ENCODE assay signal across 8 cellular contexts in the genomic region with DNA sequence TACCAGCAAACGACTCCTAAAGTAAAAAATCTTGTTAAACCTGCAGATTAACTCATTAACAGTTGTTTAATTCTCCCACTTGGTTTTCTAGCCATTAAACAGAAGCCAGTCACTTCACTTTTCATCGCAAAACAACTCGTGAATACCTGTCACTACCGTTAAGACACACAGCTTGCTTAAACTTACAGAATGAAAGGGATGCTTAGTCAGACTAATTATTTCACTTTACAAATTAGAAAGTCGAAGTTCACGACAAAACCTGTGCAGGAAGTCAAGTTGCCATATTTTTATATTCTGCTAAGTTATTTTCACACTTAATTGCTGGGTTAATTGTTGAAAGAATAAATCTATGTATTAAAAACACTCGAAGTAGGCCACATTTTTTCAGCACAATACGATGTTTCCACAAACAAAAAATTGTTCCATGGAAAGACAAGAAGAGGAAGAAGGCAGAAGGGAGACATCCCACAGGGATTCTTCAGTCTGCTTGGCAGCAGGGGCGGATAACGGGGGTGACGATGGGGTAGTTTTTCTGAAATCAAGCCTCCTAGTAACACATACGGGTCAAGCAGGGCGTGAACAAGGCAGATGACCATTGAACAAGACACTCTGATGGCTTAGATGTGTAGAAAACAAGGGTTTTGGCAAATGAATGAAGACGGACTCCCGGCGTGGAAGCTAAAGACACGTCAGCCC. TPM values are rescaled to one million over a fixed set of nuclear protein-coding genes. Genes with fewer than 3 reads are reported as not detected.
DNase-seq lines count a peak whose midpoint lies in the region; ATAC-seq and TF ChIP-seq lines count a peak whose summit lies in the region.

No MANE protein-coding gene starts in this region.

- H3K27ac ChIP-seq in HUES6 (ENCODE audit: low read depth, low read length) (peak overlapping the region; percentile 86; the same call in 1 of the 2 replicates), right cardiac atrium (ENCODE audit: low read length) (peak overlapping the region; percentile 97)

- no peaks in the 10 kb centered on the region for H3K27me3 ChIP-seq in HUES6 (ENCODE audit: control insufficient read depth, insufficient read depth, low read length)
- no peaks in the 10 kb centered on the region for H3K27me3 ChIP-seq in right cardiac atrium (ENCODE audit: control insufficient read depth, insufficient read depth)
- no peaks in the 10 kb centered on the region for H3K27me3 ChIP-seq in skeletal muscle satellite cell (ENCODE audit: control insufficient read depth, insufficient read depth, low read length)

- H3K4me1 ChIP-seq in HUES6 (ENCODE audit: control insufficient read depth, insufficient read depth, low read length) (no peaks in the 10 kb centered on the region), right cardiac atrium (ENCODE audit: control insufficient read depth, insufficient read depth, low read length) (no peaks in the 10 kb centered on the region), skeletal muscle satellite cell (ENCODE audit: control insufficient read depth, insufficient read depth, low read length) (peaks cover 5% of the 10 kb centered on the region)

- peak overlapping the region; percentile 73 for H3K4me2 ChIP-seq in skeletal muscle satellite cell (ENCODE audit: low read length)

- H3K4me3 ChIP-seq in HUES6 (ENCODE audit: low read depth, low read length) (peak overlapping the region; percentile 95), right cardiac atrium (ENCODE audit: low read length) (peak overlapping the region; percentile 77), skeletal muscle satellite cell (ENCODE audit: low read length) (peak overlapping the region; percentile 79)

- ATAC-seq in right cardiac atrium: no peak
- ATAC-seq in GM21360 (IDR thresholded peaks at IDR 0.05; ENCODE audit: unreplicated experiment): no peak

- 1% methylated on average over 17 of the region's 17 CpGs for WGBS in right cardiac atrium

- in situ Hi-C loops in GM13977 (cut with MboI; ENCODE audit: low pct_unique_long_range_greater_than_20kb, low sequenced_read_pairs, unreplicated experiment): no loop called here

- no peak for TF ChIP-seq CTCF in GM13977 (IDR thresholded peaks at IDR 0.05; ENCODE audit: extremely low read depth, insufficient read depth, missing control alignments)

- no peaks in the 10 kb centered on the region for H3K27me3 Mint-ChIP-seq in activated T-helper 1 cell treated with anti-CD3 and anti-CD28 coated beads, Interleukin-12 subunit alpha, Interleukin-12 subunit beta, Interleukin-2, Interleukin-4 antibody, amounts not matched to agents 30 ng/mL and 10 ng/mL and 1 ng/mL, durations not matched to agents 14 hours and 24 hours and 36 hours (ENCODE audit: insufficient read depth)

- H3K9me3 Mint-ChIP-seq in activated T-helper 1 cell treated with anti-CD3 and anti-CD28 coated beads, Interleukin-12 subunit alpha, Interleukin-12 subunit beta, Interleukin-2, Interleukin-4 antibody, amounts not matched to agents 30 ng/mL and 10 ng/mL and 1 ng/mL, durations not matched to agents 14 hours and 24 hours and 36 hours: peaks cover 8% of the 10 kb centered on the region

- DNase-seq in GM13977 (ENCODE audit: low spot score) (peak; percentile 45), right cardiac atrium (no peak), NCI-H2107 (lab: John Stamatoyannopoulos, UW) (no peak), germinal center (ENCODE audit: low spot score) (no peak)
- DNase-seq in activated T-helper 1 cell treated with anti-CD3 and anti-CD28 coated beads, Interleukin-12 subunit alpha, Interleukin-12 subunit beta, Interleukin-2, Interleukin-4 antibody, amounts not matched to agents 30 ng/mL and 10 ng/mL and 1 ng/mL, durations not matched to agents 14 hours and 24 hours and 36 hours (ENCODE audit: low spot score): peak; percentile 39

- H3K4me3 Mint-ChIP-seq in activated T-helper 1 cell treated with anti-CD3 and anti-CD28 coated beads, Interleukin-12 subunit alpha, Interleukin-12 subunit beta, Interleukin-2, Interleukin-4 antibody, amounts not matched to agents 30 ng/mL and 10 ng/mL and 1 ng/mL, durations not matched to agents 14 hours and 24 hours and 36 hours: peak overlapping the region; percentile 98

- no peaks in the 10 kb centered on the region for H3K9me3 ChIP-seq in HUES6 (ENCODE audit: control insufficient read depth, insufficient read depth, low read depth, low read length)
- H3K9me3 ChIP-seq in right cardiac atrium (ENCODE audit: control insufficient read depth, low read length): no peaks in the 10 kb centered on the region
- H3K9me3 ChIP-seq in skeletal muscle satellite cell (replicated peaks; ENCODE audit: low read length): no peaks in the 10 kb centered on the region

- peak overlapping the region; percentile 94 for H3K27ac Mint-ChIP-seq in activated T-helper 1 cell treated with anti-CD3 and anti-CD28 coated beads, Interleukin-12 subunit alpha, Interleukin-12 subunit beta, Interleukin-2, Interleukin-4 antibody, amounts not matched to agents 30 ng/mL and 10 ng/mL and 1 ng/mL, durations not matched to agents 14 hours and 24 hours and 36 hours

- peaks cover 37% of the 10 kb centered on the region for H3K36me3 Mint-ChIP-seq in activated T-helper 1 cell treated with anti-CD3 and anti-CD28 coated beads, Interleukin-12 subunit alpha, Interleukin-12 subunit beta, Interleukin-2, Interleukin-4 antibody, amounts not matched to agents 30 ng/mL and 10 ng/mL and 1 ng/mL, durations not matched to agents 14 hours and 24 hours and 36 hours (ENCODE audit: low read depth)

- H3K36me3 ChIP-seq in HUES6 (ENCODE audit: control insufficient read depth, insufficient read depth, low read length) (peaks cover 33% of the 10 kb centered on the region), skeletal muscle satellite cell (ENCODE audit: insufficient read depth, low read length) (peaks cover 28% of the 10 kb centered on the region)

- H3K9ac ChIP-seq in HUES6 (ENCODE audit: low read length) (peak overlapping the region; percentile 94), skeletal muscle satellite cell (ENCODE audit: low read depth, low read length) (peak overlapping the region; percentile 99)

- H3K4me1 Mint-ChIP-seq in activated T-helper 1 cell treated with anti-CD3 and anti-CD28 coated beads, Interleukin-12 subunit alpha, Interleukin-12 subunit beta, Interleukin-2, Interleukin-4 antibody, amounts not matched to agents 30 ng/mL and 10 ng/mL and 1 ng/mL, durations not matched to agents 14 hours and 24 hours and 36 hours (ENCODE audit: low read depth): peaks cover 40% of the 10 kb centered on the region

- intact Hi-C loops in activated T-helper 1 cell treated with anti-CD3 and anti-CD28 coated beads, Interleukin-12 subunit alpha, Interleukin-12 subunit beta, Interleukin-2, Interleukin-4 antibody, amounts not matched to agents 30 ng/mL and 10 ng/mL and 1 ng/mL, durations not matched to agents 14 hours and 24 hours and 36 hours (cut with micrococcal nuclease): loop anchor here (1.0 to 5.0 kb wide), 7 partner anchors 15 to 1123 kb away; a partner anchor contains a TSS
- intact Hi-C loops in right cardiac atrium (cut with DNase I): loop anchor here in 2 of 4 donors (5.0 to 10.0 kb wide), 2 partner anchors 73 to 80 kb away; a partner anchor contains a TSS

RNA-seq across cellular contexts. Expression of a gene that starts 0.9 kb away (rescaled TPM):
- total RNA-seq in activated T-helper 1 cell treated with anti-CD3 and anti-CD28 coated beads, Interleukin-12 subunit alpha, Interleukin-12 subunit beta, Interleukin-2, Interleukin-4 antibody, amounts not matched to agents 30 ng/mL and 10 ng/mL and 1 ng/mL, durations not matched to agents 14 hours and 24 hours and 36 hours: 160 and 168 TPM in 2 replicates
- total RNA-seq in right cardiac atrium: 10 to 100 TPM; 71.6 to 96.3 (median 82.0) TPM
- 21.6 TPM for polyA plus RNA-seq in right cardiac atrium
- total RNA-seq in skeletal muscle satellite cell (2012; rRNA removed): 129 and 145 TPM in 2 replicates

Comparison
In these comparisons a context has a peak if more than half of its experiments do, and no peak if none do; other contexts are left out.
1. DNase-seq: peak in GM13977 (single experiment) and activated T-helper 1 cell treated with anti-CD3 and anti-CD28 coated beads, Interleukin-12 subunit alpha, Interleukin-12 subunit beta, Interleukin-2, Interleukin-4 antibody, amounts not matched to agents 30 ng/mL and 10 ng/mL and 1 ng/mL, durations not matched to agents 14 hours and 24 hours and 36 hours (single experiment); none in right cardiac atrium (0 of 3), NCI-H2107 (single experiment) and germinal center (single experiment).
2. Peak in every context shown above with its lines, with median percentiles within 50 percentile points of each other: H3K4me3 ChIP-seq.